12 cellular contexts compared by ENCODE assay signal in the genomic region with DNA sequence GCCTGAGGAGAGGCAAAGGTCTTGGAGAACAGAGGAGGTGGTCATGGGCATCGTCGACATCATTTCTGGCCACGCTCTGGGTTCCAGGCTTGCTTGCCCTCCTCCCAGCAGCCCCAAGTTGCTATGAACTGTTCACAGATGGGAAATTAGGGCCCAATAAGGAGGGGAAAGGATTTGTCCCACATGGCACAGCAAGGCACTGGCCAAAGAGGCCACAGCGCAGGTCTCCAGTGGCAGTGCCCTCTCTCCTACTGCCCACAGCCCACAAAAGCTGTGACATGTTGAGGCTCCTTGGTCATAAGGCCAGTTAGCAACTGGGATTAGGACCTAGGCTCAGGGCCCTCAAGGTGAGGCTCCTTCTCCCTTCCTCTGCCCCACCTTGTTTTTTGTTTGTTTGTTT. TPM values are rescaled to one million over a fixed set of nuclear protein-coding genes. Genes with fewer than 3 reads are reported as not detected.
A peak's percentile ranks its signal among the peaks of the same experiment; 100 is the strongest.
DNase-seq lines count a peak whose midpoint lies in the region; ATAC-seq and TF ChIP-seq lines count a peak whose summit lies in the region.
"Had no signal": no experiment of that assay in that cellular context is flagged by ENCODE, and none has a peak within 500 bp of the region (broad histone marks: within the 10 kb centered on the region; RNA-seq: fewer than 3 reads in every experiment).

No MANE protein-coding gene starts in this region.

- no peaks in the 10 kb centered on the region for H3K9me2 ChIP-seq in DOHH2 (replicated peaks; ENCODE audit: control insufficient read depth, low read length)
- no peaks in the 10 kb centered on the region for H3K9me2 ChIP-seq in PC-9 (ENCODE audit: insufficient read depth)

- peaks cover 42 to 53% of the 10 kb centered on the region in 2 donors for H3K4me1 Mint-ChIP-seq in effector memory CD8-positive, alpha-beta T cell (ENCODE audit: low read depth in 2 of 2)

- no peak overlapping the region for H2AFZ ChIP-seq in PC-9

- H3K9ac ChIP-seq in mesendoderm (ENCODE audit: low read length): no peak overlapping the region

- H2BK120ac ChIP-seq in mesendoderm (ENCODE audit: low read depth, low read length): no peak overlapping the region

- peaks cover 0 to 3% of the 10 kb centered on the region in 2 donors for H3K27me3 Mint-ChIP-seq in effector memory CD8-positive, alpha-beta T cell

- H3K27ac Mint-ChIP-seq in effector memory CD8-positive, alpha-beta T cell: peak overlapping the region; percentile 91 to 95

- no peak overlapping the region for H4K5ac ChIP-seq in mesendoderm (ENCODE audit: low read length)

- DNase-seq in PC-9 (no peak), prostate gland (ENCODE audit: low spot score) (no peak), NCI-H2029 treated with DMSO at 0.1 percent for 48 hours (lab: John Stamatoyannopoulos, UW) (no peak), mesendoderm (no peak)
- no peak for DNase-seq in effector memory CD8-positive, alpha-beta T cell
- DNase-seq in stimulated activated CD8-positive, alpha-beta memory T cell treated with anti-CD3 and anti-CD28 coated beads, Interleukin-4, amount 100 ng/mL, for 48 hours: no peak
- no peak for DNase-seq in stimulated activated CD4-positive, alpha-beta T cell treated with anti-CD3 and anti-CD28 coated beads, Interleukin-1b, Interleukin-23, amount 100 ng/mL, for 48 hours

- H3K27ac ChIP-seq in DOHH2 (ENCODE audit: low read depth, low read length) (peak overlapping the region; percentile 84), PC-9 (no peak overlapping the region), prostate gland (peak overlapping the region; percentile 89 to 90), mesendoderm (ENCODE audit: low read depth, low read length) (no peak overlapping the region)

- 81% methylated on average over 4 of the region's 4 CpGs for WGBS in prostate gland
- no CpG with 5 or more reads among the region's 4 CpGs for WGBS in mesendoderm (ENCODE audit: extremely low coverage, insufficient coverage, low lambda C conversion rate)

- H3K4me2 ChIP-seq in DOHH2 (ENCODE audit: low read length): peak overlapping the region; percentile 92
- peak overlapping the region; percentile 85 for H3K4me2 ChIP-seq in PC-9
- no peak overlapping the region for H3K4me2 ChIP-seq in mesendoderm (ENCODE audit: low read length)

- H3K4ac ChIP-seq in mesendoderm (ENCODE audit: low read depth, low read length): no peak overlapping the region

- no peak for ATAC-seq in effector memory CD8-positive, alpha-beta T cell (replicated peaks)

- TF ChIP-seq CTCF in DOHH2 (IDR thresholded peaks at IDR 0.05; ENCODE audit: low read depth, low read length, poor library complexity, severe bottlenecking): no peak
- no peak for TF ChIP-seq CTCF in PC-9 (conservative IDR thresholded peaks at IDR 0.05)
- TF ChIP-seq CTCF in prostate gland (IDR thresholded peaks at IDR 0.05): no peak

- H3K27me3 ChIP-seq in DOHH2 (ENCODE audit: control insufficient read depth, low read length): peaks cover 6% of the 10 kb centered on the region
- H3K27me3 ChIP-seq in PC-9 (ENCODE audit: insufficient read depth, low read depth): no peaks in the 10 kb centered on the region
- H3K27me3 ChIP-seq in prostate gland (replicated peaks; ENCODE audit: insufficient read depth): no peaks in the 10 kb centered on the region
- H3K27me3 ChIP-seq in mesendoderm (ENCODE audit: insufficient read depth, low read length, poor library complexity): no peaks in the 10 kb centered on the region
- H3K27me3 ChIP-seq: adrenal gland had no signal

- no peak overlapping the region for H2AK5ac ChIP-seq in mesendoderm (ENCODE audit: low read length)

- BruUV-seq in PC-9 (replicated peaks; lab: Mats Ljungman, UMichigan): no TSS peak

- H3K4me1 ChIP-seq in DOHH2 (ENCODE audit: control insufficient read depth, low read length) (peaks cover 72% of the 10 kb centered on the region), PC-9 (replicated peaks; ENCODE audit: insufficient read depth) (peaks cover 9% of the 10 kb centered on the region; the same call in 1 of the 2 replicates), prostate gland (replicated peaks) (peaks cover 21% of the 10 kb centered on the region), mesendoderm (ENCODE audit: control insufficient read depth, low read depth, low read length) (peaks cover 1% of the 10 kb centered on the region)

- H3K56ac ChIP-seq in mesendoderm (ENCODE audit: low read length): no peak overlapping the region

- H2BK5ac ChIP-seq in mesendoderm (ENCODE audit: low read length): no peak overlapping the region

- H2BK15ac ChIP-seq in mesendoderm (replicated peaks; ENCODE audit: low read depth): no peak overlapping the region

- no peaks in the 10 kb centered on the region for H3K79me1 ChIP-seq in mesendoderm (ENCODE audit: low read length)

- no peaks in the 10 kb centered on the region for H3K9me3 ChIP-seq in DOHH2 (ENCODE audit: control insufficient read depth, insufficient read depth, low read length)
- no peaks in the 10 kb centered on the region for H3K9me3 ChIP-seq in PC-9 (ENCODE audit: insufficient read depth, low read depth)
- H3K9me3 ChIP-seq in prostate gland: no peaks in the 10 kb centered on the region
- H3K9me3 ChIP-seq: adrenal gland, suprapubic skin had no signal

- no peak overlapping the region for H3K23ac ChIP-seq in mesendoderm (ENCODE audit: low read length)

- peak overlapping the region; percentile 85 to 88 for H3K4me3 Mint-ChIP-seq in effector memory CD8-positive, alpha-beta T cell

- CTCF ChIA-PET in PC-9 (lab: Charles Lee): no interaction called here

- no peak overlapping the region for H4K8ac ChIP-seq in mesendoderm (ENCODE audit: low read depth, low read length)

- TF ChIP-seq POLR2A in prostate gland (IDR thresholded peaks at IDR 0.05): no peak

- peaks cover 24% of the 10 kb centered on the region for H3F3A ChIP-seq in DOHH2 (ENCODE audit: control insufficient read depth, insufficient read depth)
- peaks cover 23% of the 10 kb centered on the region; the same call in 1 of the 2 replicates for H3F3A ChIP-seq in PC-9 (ENCODE audit: insufficient read depth, low read depth)

- H3K4me3 ChIP-seq in DOHH2 (ENCODE audit: low read length) (peak overlapping the region; percentile 100), PC-9 (no peak overlapping the region), prostate gland (no peak overlapping the region), mesendoderm (ENCODE audit: low read length) (no peak overlapping the region)

- H3K36me3 ChIP-seq in DOHH2 (ENCODE audit: control insufficient read depth, low read length): peaks cover 29% of the 10 kb centered on the region
- H3K36me3 ChIP-seq in PC-9 (ENCODE audit: low read depth): 0 out of 2 replicates have a peak, but pooled peaks cover 8% of the 10 kb centered on the region
- H3K36me3 ChIP-seq in prostate gland: peaks cover 0 to 6% of the 10 kb centered on the region in 2 donors
- no peaks in the 10 kb centered on the region for H3K36me3 ChIP-seq in mesendoderm (ENCODE audit: control insufficient read depth, insufficient read depth, low read length)

- POLR2A ChIA-PET in PC-9 (lab: Charles Lee; ENCODE audit: unreplicated experiment): no interaction called here

- intact Hi-C loops in PC-9 (cut with micrococcal nuclease; ENCODE audit: unreplicated experiment): loop anchor here (5.0 kb wide), 1 partner anchor 72 kb away; a partner anchor contains a TSS
- intact Hi-C loops in prostate gland (cut with DNase I): loop anchor here (5.0 kb wide), 1 partner anchor 72 kb away; a partner anchor contains a TSS

- H4K20me1 ChIP-seq in DOHH2 (ENCODE audit: control insufficient read depth, insufficient read depth, low read depth, low read length) (peaks cover 16% of the 10 kb centered on the region), PC-9 (ENCODE audit: insufficient read depth) (no peaks in the 10 kb centered on the region)

- H3K36me3 Mint-ChIP-seq in effector memory CD8-positive, alpha-beta T cell (ENCODE audit: insufficient read depth): peaks cover 22% of the 10 kb centered on the region

- peaks cover 36% of the 10 kb centered on the region for H3K79me2 ChIP-seq in DOHH2 (ENCODE audit: control insufficient read depth, low read length)
- peaks cover 18% of the 10 kb centered on the region for H3K79me2 ChIP-seq in PC-9 (ENCODE audit: low read depth)
- H3K79me2 ChIP-seq in mesendoderm (ENCODE audit: control insufficient read depth, insufficient read depth, low read length): no peaks in the 10 kb centered on the region

- H3K9me3 Mint-ChIP-seq in effector memory CD8-positive, alpha-beta T cell: no peaks in the 10 kb centered on the region

- H3K18ac ChIP-seq in mesendoderm (ENCODE audit: low read length): no peak overlapping the region

RNA-seq across cellular contexts. Expression of a gene that starts 1.6 kb away (rescaled TPM):
- total RNA-seq in PC-9 (2021): 35.8 and 48.6 TPM in 2 replicates
- 10 to 100 TPM; 31.8 to 35.4 TPM for total RNA-seq in prostate gland
- polyA plus RNA-seq in mesendoderm (2013, experiment 1 of 2): 13.3 TPM
- polyA plus RNA-seq in mesendoderm (2013, experiment 2 of 2): 14.2 TPM

RNA-seq across cellular contexts. Expression of a gene that starts 3.2 kb away (rescaled TPM):
- 1.4 and 2.6 TPM in 2 replicates for total RNA-seq in PC-9 (2021)
- 10 to 100 TPM; 20.2 to 33.6 TPM for total RNA-seq in prostate gland
- polyA plus RNA-seq in mesendoderm (2013, experiment 1 of 2): 56.4 TPM
- polyA plus RNA-seq in mesendoderm (2013, experiment 2 of 2): 57.6 TPM
- total RNA-seq: G401; T-helper 1 cell treated with Interleukin-12 subunit alpha and Interleukin-12 subunit beta and Interleukin-4 antibody, amounts not matched to agents 30 ng/mL and 1 ng/mL, for 36 hours had no signal

RNA-seq across cellular contexts. Expression of a gene that starts 12.2 kb away (rescaled TPM):
- total RNA-seq in PC-9 (2021) (2.2 and 4.2 TPM in 2 replicates), prostate gland (1 to 10 TPM in 1 of 2 donors, under 1 TPM in 1; 0.59 to 2.8 TPM)
- 0.38 TPM for polyA plus RNA-seq in mesendoderm (2013, experiment 1 of 2)
- polyA plus RNA-seq in mesendoderm (2013, experiment 2 of 2): 0.34 TPM

RNA-seq across cellular contexts. Expression of a gene that starts 33.8 kb away (rescaled TPM):
- 13.6 and 18.8 TPM in 2 replicates for total RNA-seq in PC-9 (2021)
- total RNA-seq in prostate gland: 10 to 100 TPM; 19.8 to 46.9 TPM
- 14.5 TPM for polyA plus RNA-seq in mesendoderm (2013, experiment 1 of 2)
- polyA plus RNA-seq in mesendoderm (2013, experiment 2 of 2): 15.2 TPM

Comparison
In these comparisons a context has a peak if more than half of its experiments do, and no peak if none do; other contexts are left out.
1. H3K27ac ChIP-seq: peak in DOHH2 (single experiment) and prostate gland (2 of 2); none in PC-9 (single experiment) and mesendoderm (single experiment).